ENCODE assay signal across 1 cellular context in genomic region chr19:679418-680286, GRCh38.
TF ChIP-seq lines count a peak whose summit lies in the region.

No MANE protein-coding gene starts in this region.

TF ChIP-seq in K562, 482 proteins besides CTCF, POLR2A, EP300 and RAD21 (continued from another document and continues in another):
- TF ChIP-seq PRDM10 (IDR thresholded peaks at IDR 0.05; ENCODE audit: partially characterized antibody) (no peak), ZBTB7A (IDR thresholded peaks at IDR 0.05; ENCODE audit: borderline replicate concordance, control insufficient read depth, low read depth, low read length) (peak; percentile 43; the same call in 1 of the 2 replicates), SMARCA4 (IDR thresholded peaks at IDR 0.05) (no peak), MBD2 (IDR thresholded peaks at IDR 0.05; ENCODE audit: borderline replicate concordance, low read depth) (0 out of 2 replicates have a peak, but pooled peaks have one; percentile 2), E2F3 (CRISPR knock-in tag; IDR thresholded peaks at IDR 0.05) (peak; percentile 79; the same call in 1 of the 2 replicates), ATF7 (IDR thresholded peaks at IDR 0.05) (no peak), GABPA (tag; conservative IDR thresholded peaks at IDR 0.05; ENCODE audit: low read depth) (peak; percentile 44; the same call in 1 of the 2 replicates), ZNF280B (CRISPR knock-in tag; IDR thresholded peaks at IDR 0.05) (no peak), BCLAF1 (IDR thresholded peaks at IDR 0.05; ENCODE audit: borderline replicate concordance in 1 of 2, control insufficient read depth in 1 of 2, low read depth in 2 of 2, low read length in 1 of 2) (no peak), DNMT1 (IDR thresholded peaks at IDR 0.05) (no peak), EGR1 (conservative IDR thresholded peaks at IDR 0.05) (peak; percentile 52), MAFG (tag; conservative IDR thresholded peaks at IDR 0.05) (no peak), RBFOX2 (IDR thresholded peaks at IDR 0.05; ENCODE audit: low read depth, low read length) (peak; percentile 5; the same call in 1 of the 2 replicates), ZNF780A (CRISPR knock-in tag; IDR thresholded peaks at IDR 0.05) (no peak), CBFA2T3 (IDR thresholded peaks at IDR 0.05) (no peak), NEUROD1 (IDR thresholded peaks at IDR 0.05; ENCODE audit: borderline replicate concordance, low read depth, low read length, partially characterized antibody) (peak; percentile 9), POLR2G (IDR thresholded peaks at IDR 0.05; ENCODE audit: low read depth, low read length) (no peak), KAT2B (IDR thresholded peaks at IDR 0.05; ENCODE audit: low read depth, low read length) (no peak), ILF3 (IDR thresholded peaks at IDR 0.05; ENCODE audit: borderline replicate concordance) (peak; percentile 89; the same call in 1 of the 2 replicates), PTBP1 (IDR thresholded peaks at IDR 0.05; ENCODE audit: low read depth, low read length) (no peak), NUFIP1 (IDR thresholded peaks at IDR 0.05; ENCODE audit: partially characterized antibody) (no peak), ZNF512 (tag; IDR thresholded peaks at IDR 0.05) (no peak), NR2F6 (CRISPR knock-in tag; IDR thresholded peaks at IDR 0.05) (no peak), RBBP5 (IDR thresholded peaks at IDR 0.05; ENCODE audit: borderline replicate concordance, insufficient read depth, low read length, poor library complexity, severe bottlenecking) (peak; percentile 28), CBX1 (IDR thresholded peaks at IDR 0.05; ENCODE audit: low read depth) (peak; percentile 29; the same call in 1 of the 2 replicates), HNRNPL (IDR thresholded peaks at IDR 0.05; ENCODE audit: low read depth, low read length) (0 out of 2 replicates have a peak, but pooled peaks have one; percentile 8), ZFP36 (IDR thresholded peaks at IDR 0.05; ENCODE audit: low read depth, low read length, partially characterized antibody) (no peak), RBM17 (IDR thresholded peaks at IDR 0.05; ENCODE audit: borderline replicate concordance, low read depth, low read length) (no peak), HDAC8 (tag; IDR thresholded peaks at IDR 0.05) (0 out of 2 replicates have a peak, but pooled peaks have one; percentile 76), NFXL1 (CRISPR knock-in tag; IDR thresholded peaks at IDR 0.05) (no peak), BRF1 (IDR thresholded peaks at IDR 0.05; ENCODE audit: borderline replicate concordance, extremely low read depth, insufficient read length) (no peak), PREB (CRISPR knock-in tag; IDR thresholded peaks at IDR 0.05) (no peak), ZC3H4 (CRISPR knock-in tag; IDR thresholded peaks at IDR 0.05; ENCODE audit: borderline replicate concordance) (peak; percentile 83; the same call in 1 of the 2 replicates), HDGF (IDR thresholded peaks at IDR 0.05) (no peak), ZNF165 (CRISPR knock-in tag; IDR thresholded peaks at IDR 0.05; ENCODE audit: borderline replicate concordance) (no peak), SOX6 (IDR thresholded peaks at IDR 0.05) (no peak), TBP (optimal IDR thresholded peaks at IDR 0.05; ENCODE audit: low read depth, low read length) (peak; percentile 9), ZNF79 (CRISPR knock-in tag; IDR thresholded peaks at IDR 0.05; ENCODE audit: low read depth) (no peak), NFE2 (IDR thresholded peaks at IDR 0.05; ENCODE audit: low read depth) (0 out of 2 replicates have a peak, but pooled peaks have one; percentile 2), GTF2B (IDR thresholded peaks at IDR 0.05; ENCODE audit: extremely low read depth, insufficient read length) (no peak), KDM1A (IDR thresholded peaks at IDR 0.05) (no peak), ZFX (CRISPR knock-in tag; IDR thresholded peaks at IDR 0.05) (peak; percentile 82), NCOA1 (IDR thresholded peaks at IDR 0.05; ENCODE audit: low read depth) (no peak), SUPT5H (IDR thresholded peaks at IDR 0.05) (no peak), TRIM25 (IDR thresholded peaks at IDR 0.05; ENCODE audit: borderline replicate concordance) (no peak)
- TF ChIP-seq, protein P1, sequence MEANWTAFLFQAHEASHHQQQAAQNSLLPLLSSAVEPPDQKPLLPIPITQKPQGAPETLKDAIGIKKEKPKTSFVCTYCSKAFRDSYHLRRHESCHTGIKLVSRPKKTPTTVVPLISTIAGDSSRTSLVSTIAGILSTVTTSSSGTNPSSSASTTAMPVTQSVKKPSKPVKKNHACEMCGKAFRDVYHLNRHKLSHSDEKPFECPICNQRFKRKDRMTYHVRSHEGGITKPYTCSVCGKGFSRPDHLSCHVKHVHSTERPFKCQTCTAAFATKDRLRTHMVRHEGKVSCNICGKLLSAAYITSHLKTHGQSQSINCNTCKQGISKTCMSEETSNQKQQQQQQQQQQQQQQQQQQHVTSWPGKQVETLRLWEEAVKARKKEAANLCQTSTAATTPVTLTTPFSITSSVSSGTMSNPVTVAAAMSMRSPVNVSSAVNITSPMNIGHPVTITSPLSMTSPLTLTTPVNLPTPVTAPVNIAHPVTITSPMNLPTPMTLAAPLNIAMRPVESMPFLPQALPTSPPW (CRISPR knock-in tag; IDR thresholded peaks at IDR 0.05): peak; percentile 64
- TF ChIP-seq, protein P2, sequence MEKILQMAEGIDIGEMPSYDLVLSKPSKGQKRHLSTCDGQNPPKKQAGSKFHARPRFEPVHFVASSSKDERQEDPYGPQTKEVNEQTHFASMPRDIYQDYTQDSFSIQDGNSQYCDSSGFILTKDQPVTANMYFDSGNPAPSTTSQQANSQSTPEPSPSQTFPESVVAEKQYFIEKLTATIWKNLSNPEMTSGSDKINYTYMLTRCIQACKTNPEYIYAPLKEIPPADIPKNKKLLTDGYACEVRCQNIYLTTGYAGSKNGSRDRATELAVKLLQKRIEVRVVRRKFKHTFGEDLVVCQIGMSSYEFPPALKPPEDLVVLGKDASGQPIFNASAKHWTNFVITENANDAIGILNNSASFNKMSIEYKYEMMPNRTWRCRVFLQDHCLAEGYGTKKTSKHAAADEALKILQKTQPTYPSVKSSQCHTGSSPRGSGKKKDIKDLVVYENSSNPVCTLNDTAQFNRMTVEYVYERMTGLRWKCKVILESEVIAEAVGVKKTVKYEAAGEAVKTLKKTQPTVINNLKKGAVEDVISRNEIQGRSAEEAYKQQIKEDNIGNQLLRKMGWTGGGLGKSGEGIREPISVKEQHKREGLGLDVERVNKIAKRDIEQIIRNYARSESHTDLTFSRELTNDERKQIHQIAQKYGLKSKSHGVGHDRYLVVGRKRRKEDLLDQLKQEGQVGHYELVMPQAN (IDR thresholded peaks at IDR 0.05; ENCODE audit: borderline replicate concordance): no peak
